Comparison of ENCODE assay signal across 8 cellular contexts in the genomic region with DNA sequence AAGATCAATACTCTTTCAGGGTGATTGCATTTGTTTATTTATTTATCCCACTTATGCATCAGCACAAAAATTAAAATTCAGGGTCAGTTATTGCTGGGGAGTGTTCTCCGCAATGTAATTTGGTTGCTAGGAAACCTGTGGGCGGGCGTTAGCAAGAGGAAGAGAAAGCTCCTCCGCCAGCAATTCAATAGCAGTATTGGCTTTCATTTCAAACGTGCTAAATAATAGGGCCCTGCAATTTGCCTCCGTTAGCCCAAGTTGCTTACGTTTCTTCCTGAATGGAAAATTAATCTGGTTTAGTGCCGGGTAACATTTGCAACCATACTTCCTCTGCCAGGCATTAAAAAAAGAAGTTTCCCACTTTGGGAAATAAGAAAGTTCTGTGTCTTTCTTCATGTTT. TPM values are rescaled to one million over a fixed set of nuclear protein-coding genes. Genes with fewer than 3 reads are reported as not detected.
A peak's percentile ranks its signal among the peaks of the same experiment; 100 is the strongest.
DNase-seq lines count a peak whose midpoint lies in the region; ATAC-seq and TF ChIP-seq lines count a peak whose summit lies in the region.

No MANE protein-coding gene starts in this region.

- H2AFZ ChIP-seq in neural cell (ENCODE audit: low read depth, low read length) = peak overlapping the region; percentile 10

- peaks cover 0 to 6% of the 10 kb centered on the region in 2 donors for H3K4me1 ChIP-seq in duodenal mucosa (ENCODE audit: control insufficient read depth in 1 of 2, insufficient read depth in 2 of 2, low read length in 2 of 2)

- H3K4me3 ChIP-seq in duodenal mucosa (ENCODE audit: low read depth in 1 of 2, low read length in 2 of 2) (peak overlapping the region; percentile 26 to 48), neural cell (ENCODE audit: low read length) (peak overlapping the region; percentile 54)

- no peaks in the 10 kb centered on the region for H3K36me3 Mint-ChIP-seq in activated CD4-positive, alpha-beta T cell treated with anti-CD3 and anti-CD28 coated beads for 36 hours (ENCODE audit: low read depth)

- no peaks in the 10 kb centered on the region for H3K36me3 ChIP-seq in duodenal mucosa (ENCODE audit: control insufficient read depth in 1 of 2, insufficient read depth in 2 of 2, low read length in 2 of 2)
- H3K36me3 ChIP-seq in neural cell (ENCODE audit: insufficient read depth, low read length) = no peaks in the 10 kb centered on the region

- peaks cover 46% of the 10 kb centered on the region for H3K4me1 Mint-ChIP-seq in activated CD4-positive, alpha-beta T cell treated with anti-CD3 and anti-CD28 coated beads for 36 hours

- H3K9me3 Mint-ChIP-seq in activated CD4-positive, alpha-beta T cell treated with anti-CD3 and anti-CD28 coated beads for 36 hours (ENCODE audit: low read depth) = peaks cover under 1% of the 10 kb centered on the region

- H3K4me3 Mint-ChIP-seq in activated CD4-positive, alpha-beta T cell treated with anti-CD3 and anti-CD28 coated beads for 36 hours = peak overlapping the region; percentile 61

- H3K9me2 ChIP-seq in neural cell (ENCODE audit: insufficient read depth, low read length) = no peaks in the 10 kb centered on the region

- H3K9me3 ChIP-seq in duodenal mucosa (ENCODE audit: control insufficient read depth in 1 of 2, low read length in 2 of 2) (no peaks in the 10 kb centered on the region), neural cell (ENCODE audit: low read length) (no peaks in the 10 kb centered on the region)

- no peaks in the 10 kb centered on the region for H3F3A ChIP-seq in neural cell (ENCODE audit: insufficient read depth, low read length, poor library complexity, severe bottlenecking)

- no peaks in the 10 kb centered on the region for H3K27me3 Mint-ChIP-seq in activated CD4-positive, alpha-beta T cell treated with anti-CD3 and anti-CD28 coated beads for 36 hours

- TF ChIP-seq CTCF in neural cell (IDR thresholded peaks at IDR 0.05; ENCODE audit: poor library complexity, severe bottlenecking) = no peak

- intact Hi-C loops in activated CD4-positive, alpha-beta T cell treated with anti-CD3 and anti-CD28 coated beads for 36 hours (cut with DNase I, micrococcal nuclease) = loop anchor here (10.0 kb wide), 3 partner anchors 176 to 896 kb away; a partner anchor contains a TSS

- POLR2A ChIA-PET in activated CD4-positive, alpha-beta T cell treated with anti-CD3 and anti-CD28 coated beads for 36 hours (lab: Charles Lee) = no interaction called here

- peak; percentile 11 for TF ChIP-seq EP300 in neural cell (conservative IDR thresholded peaks at IDR 0.05; ENCODE audit: poor library complexity, severe bottlenecking)

- H4K20me1 ChIP-seq in neural cell (ENCODE audit: insufficient read depth) = no peaks in the 10 kb centered on the region

- CTCF ChIA-PET in activated CD4-positive, alpha-beta T cell treated with anti-CD3 and anti-CD28 coated beads for 36 hours (lab: Charles Lee) = interaction anchor here (0.7 to 1.5 kb wide), 2 partner anchors 35 to 176 kb away, joined by 3 to 4 read pairs; a partner anchor contains a TSS

- no peaks in the 10 kb centered on the region for H3K27me3 ChIP-seq in duodenal mucosa (ENCODE audit: control insufficient read depth in 1 of 2, insufficient read depth in 2 of 2, low read length in 2 of 2)
- H3K27me3 ChIP-seq in neural cell (ENCODE audit: insufficient read depth, low read depth, low read length) = no peaks in the 10 kb centered on the region

- H3K79me2 ChIP-seq in neural cell (replicated peaks; ENCODE audit: insufficient read depth, low read length) = no peaks in the 10 kb centered on the region

- H3K4me2 ChIP-seq in neural cell (ENCODE audit: low read length) = peak overlapping the region; percentile 64

- peak overlapping the region; percentile 80 for H3K27ac Mint-ChIP-seq in activated CD4-positive, alpha-beta T cell treated with anti-CD3 and anti-CD28 coated beads for 36 hours

- H3K27ac ChIP-seq in duodenal mucosa (ENCODE audit: low read depth, low read length) (no peak overlapping the region), neural cell (ENCODE audit: low read length) (peak overlapping the region; percentile 77)

- H3K9ac ChIP-seq in duodenal mucosa (ENCODE audit: low read depth in 1 of 2, low read length in 2 of 2) = no peak overlapping the region
- H3K9ac ChIP-seq in neural cell (ENCODE audit: low read length) = peak overlapping the region; percentile 33

- TF ChIP-seq RAD21 in neural cell (conservative IDR thresholded peaks at IDR 0.05) = peak; percentile 29

- DNase-seq in COLO668 (lab: John Stamatoyannopoulos, UW; ENCODE audit: unreplicated experiment) (peak; percentile 70), NAMALWA (ENCODE audit: low spot score) (peak; percentile 30), stromal cell of bone marrow (ENCODE audit: low read depth) (peak; percentile 33), ecto neural progenitor cell (ENCODE audit: low spot score) (no peak)
- DNase-seq in activated CD4-positive, alpha-beta T cell treated with anti-CD3 and anti-CD28 coated beads for 36 hours = peak; percentile 78

- ATAC-seq in GM21576 (IDR thresholded peaks at IDR 0.05; ENCODE audit: unreplicated experiment) = peak; percentile 89
- peak; percentile 69 for ATAC-seq in activated CD4-positive, alpha-beta T cell treated with anti-CD3 and anti-CD28 coated beads for 36 hours

TF ChIP-seq in neural cell, 6 proteins besides CTCF, POLR2A, EP300 and RAD21:
- TF ChIP-seq EZH2 (IDR thresholded peaks at IDR 0.05; ENCODE audit: borderline replicate concordance, insufficient read depth, low read length, poor library complexity, severe bottlenecking) (no peak), POLR2AphosphoS5 (IDR thresholded peaks at IDR 0.05) (peak; percentile 13), SMC3 (conservative IDR thresholded peaks at IDR 0.05; ENCODE audit: poor library complexity) (peak; percentile 30)

RNA-seq across cellular contexts. Expression of a gene that starts 35.5 kb away (rescaled TPM):
- 10 to 100 TPM; 12.5 to 15.0 TPM for total RNA-seq in activated CD4-positive, alpha-beta T cell treated with anti-CD3 and anti-CD28 coated beads for 36 hours
- polyA plus RNA-seq in neural cell = 69.8 and 70.7 TPM in 2 replicates
- polyA minus RNA-seq in neural cell = 310 and 316 TPM in 2 replicates
